1 cellular context compared by ENCODE assay signal in the genomic region with DNA sequence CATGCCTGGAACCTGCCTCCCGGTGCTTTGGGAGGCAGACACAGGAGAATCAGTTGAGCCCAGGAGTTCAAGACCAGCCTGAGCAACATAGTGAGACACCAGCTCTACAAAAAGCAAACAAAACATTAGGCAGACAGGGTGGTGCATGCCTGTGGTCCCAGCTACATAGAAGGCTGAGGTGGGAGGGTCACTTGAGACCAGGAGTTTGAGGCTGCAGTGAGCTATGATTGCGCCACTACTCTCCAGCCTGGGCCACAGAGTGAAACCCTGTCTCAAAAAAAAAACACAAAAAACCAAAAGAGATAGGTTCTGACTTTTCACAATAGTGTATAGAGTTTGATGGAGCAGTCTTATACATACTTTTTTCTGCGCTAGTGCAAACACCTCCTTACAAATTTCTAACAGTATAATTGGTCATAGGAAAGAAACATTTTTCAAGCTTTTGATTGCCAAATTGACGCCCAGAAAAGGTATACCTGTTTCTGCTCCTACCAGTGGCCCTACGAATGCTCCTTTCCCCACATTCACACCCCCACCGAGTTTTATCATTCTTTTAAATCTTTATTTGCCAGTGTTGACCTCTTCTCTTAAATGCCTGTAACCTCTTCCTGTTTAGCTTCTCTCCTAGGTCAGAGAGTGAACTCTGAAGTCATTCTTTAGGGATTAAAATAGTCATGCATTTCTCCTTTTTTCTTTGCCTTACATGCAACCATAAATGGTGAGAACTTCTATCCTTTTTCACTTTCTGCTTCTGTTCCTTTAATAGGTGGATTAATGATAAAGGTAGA.
TF ChIP-seq lines count a peak whose summit lies in the region.

No MANE protein-coding gene starts in this region.

TF ChIP-seq in K562, 482 proteins besides CTCF, POLR2A, EP300 and RAD21 (continues in another document):
- TF ChIP-seq DPF2 (IDR thresholded peaks at IDR 0.05) (0 out of 2 replicates have a peak, but pooled peaks have one; percentile 16), RFX5 (IDR thresholded peaks at IDR 0.05; ENCODE audit: low read depth, low read length) (no peak), BRF1 (IDR thresholded peaks at IDR 0.05; ENCODE audit: borderline replicate concordance, extremely low read depth, insufficient read length) (no peak), BMI1 (IDR thresholded peaks at IDR 0.05; ENCODE audit: low read length) (no peak), HNRNPLL (IDR thresholded peaks at IDR 0.05; ENCODE audit: low read depth, low read length, poor library complexity, severe bottlenecking) (no peak), TEAD4 (IDR thresholded peaks at IDR 0.05; ENCODE audit: low read length) (0 out of 2 replicates have a peak, but pooled peaks have one; percentile 8), TEAD4 (CRISPR knock-in tag; IDR thresholded peaks at IDR 0.05; ENCODE audit: borderline replicate concordance) (no peak), SOX6 (IDR thresholded peaks at IDR 0.05) (peak; percentile 18; the same call in 1 of the 2 replicates), RBM25 (IDR thresholded peaks at IDR 0.05; ENCODE audit: low read depth, low read length, severe bottlenecking) (peak; percentile 36), RBM22 (IDR thresholded peaks at IDR 0.05; ENCODE audit: low read depth, low read length, poor library complexity, severe bottlenecking) (no peak), ZNF408 (CRISPR knock-in tag; IDR thresholded peaks at IDR 0.05; ENCODE audit: low read depth) (no peak), GATA2 (CRISPR knock-in tag; IDR thresholded peaks at IDR 0.05) (no peak), NFE2 (IDR thresholded peaks at IDR 0.05; ENCODE audit: low read depth) (no peak), CEBPG (CRISPR knock-in tag; IDR thresholded peaks at IDR 0.05) (peak; percentile 50), CEBPG (tag; conservative IDR thresholded peaks at IDR 0.05 in 1 of 2, IDR thresholded peaks at IDR 0.05 in 1 of 2) (peak; percentile 42 to 49; a peak in 2 of 4 replicates), GABPA (tag; conservative IDR thresholded peaks at IDR 0.05; ENCODE audit: low read depth) (peak; percentile 40; the same call in 1 of the 2 replicates), ZNF184 (CRISPR knock-in tag; IDR thresholded peaks at IDR 0.05) (no peak), POLR2H (tag; IDR thresholded peaks at IDR 0.05; ENCODE audit: low read depth) (0 out of 2 replicates have a peak, but pooled peaks have one; percentile 18), JUNB (CRISPR knock-in tag; conservative IDR thresholded peaks at IDR 0.05) (no peak), NR2C2 (CRISPR knock-in tag; IDR thresholded peaks at IDR 0.05) (no peak), NR2C2 (tag; IDR thresholded peaks at IDR 0.05) (peak; percentile 82), NR2C1 (IDR thresholded peaks at IDR 0.05) (peak; percentile 62; the same call in 1 of the 2 replicates), NR2C1 (tag; IDR thresholded peaks at IDR 0.05) (peak; percentile 61), ZFX (CRISPR knock-in tag; IDR thresholded peaks at IDR 0.05) (no peak), MAFF (IDR thresholded peaks at IDR 0.05; ENCODE audit: low read length) (no peak), ATF7 (IDR thresholded peaks at IDR 0.05) (peak; percentile 35; the same call in 1 of the 2 replicates), HDAC3 (IDR thresholded peaks at IDR 0.05; ENCODE audit: borderline replicate concordance, partially characterized antibody) (no peak), NFIX (CRISPR knock-in tag; IDR thresholded peaks at IDR 0.05; ENCODE audit: low read depth) (no peak), TEAD2 (tag; IDR thresholded peaks at IDR 0.05) (no peak), ETV1 (tag; conservative IDR thresholded peaks at IDR 0.05; ENCODE audit: low read depth) (0 out of 2 replicates have a peak, but pooled peaks have one; percentile 17), TAL1 (IDR thresholded peaks at IDR 0.05) (no peak), CEBPB (tag; IDR thresholded peaks at IDR 0.05) (peak; percentile 84), POLR2B (IDR thresholded peaks at IDR 0.05; ENCODE audit: low read depth, partially characterized antibody) (no peak), SRSF9 (IDR thresholded peaks at IDR 0.05; ENCODE audit: borderline replicate concordance, low read depth, low read length) (no peak)
- TF ChIP-seq, protein P1, sequence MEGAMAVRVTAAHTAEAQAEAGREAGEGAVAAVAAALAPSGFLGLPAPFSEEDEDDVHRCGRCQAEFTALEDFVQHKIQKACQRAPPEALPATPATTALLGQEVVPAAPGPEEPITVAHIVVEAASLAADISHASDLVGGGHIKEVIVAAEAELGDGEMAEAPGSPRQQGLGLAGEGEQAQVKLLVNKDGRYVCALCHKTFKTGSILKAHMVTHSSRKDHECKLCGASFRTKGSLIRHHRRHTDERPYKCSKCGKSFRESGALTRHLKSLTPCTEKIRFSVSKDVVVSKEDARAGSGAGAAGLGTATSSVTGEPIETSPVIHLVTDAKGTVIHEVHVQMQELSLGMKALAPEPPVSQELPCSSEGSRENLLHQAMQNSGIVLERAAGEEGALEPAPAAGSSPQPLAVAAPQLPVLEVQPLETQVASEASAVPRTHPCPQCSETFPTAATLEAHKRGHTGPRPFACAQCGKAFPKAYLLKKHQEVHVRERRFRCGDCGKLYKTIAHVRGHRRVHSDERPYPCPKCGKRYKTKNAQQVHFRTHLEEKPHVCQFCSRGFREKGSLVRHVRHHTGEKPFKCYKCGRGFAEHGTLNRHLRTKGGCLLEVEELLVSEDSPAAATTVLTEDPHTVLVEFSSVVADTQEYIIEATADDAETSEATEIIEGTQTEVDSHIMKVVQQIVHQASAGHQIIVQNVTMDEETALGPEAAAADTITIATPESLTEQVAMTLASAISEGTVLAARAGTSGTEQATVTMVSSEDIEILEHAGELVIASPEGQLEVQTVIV (CRISPR knock-in tag; IDR thresholded peaks at IDR 0.05; ENCODE audit: borderline replicate concordance) = no peak
- TF ChIP-seq, protein P2, sequence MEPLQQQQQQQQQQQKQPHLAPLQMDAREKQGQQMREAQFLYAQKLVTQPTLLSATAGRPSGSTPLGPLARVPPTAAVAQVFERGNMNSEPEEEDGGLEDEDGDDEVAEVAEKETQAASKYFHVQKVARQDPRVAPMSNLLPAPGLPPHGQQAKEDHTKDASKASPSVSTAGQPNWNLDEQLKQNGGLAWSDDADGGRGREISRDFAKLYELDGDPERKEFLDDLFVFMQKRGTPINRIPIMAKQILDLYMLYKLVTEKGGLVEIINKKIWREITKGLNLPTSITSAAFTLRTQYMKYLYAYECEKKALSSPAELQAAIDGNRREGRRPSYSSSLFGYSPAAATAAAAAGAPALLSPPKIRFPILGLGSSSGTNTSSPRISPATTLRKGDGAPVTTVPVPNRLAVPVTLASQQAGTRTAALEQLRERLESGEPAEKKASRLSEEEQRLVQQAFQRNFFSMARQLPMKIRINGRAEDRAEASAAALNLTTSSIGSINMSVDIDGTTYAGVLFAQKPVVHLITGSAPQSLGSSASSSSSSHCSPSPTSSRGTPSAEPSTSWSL (CRISPR knock-in tag; IDR thresholded peaks at IDR 0.05; ENCODE audit: borderline replicate concordance) = no peak
- TF ChIP-seq, protein P3, sequence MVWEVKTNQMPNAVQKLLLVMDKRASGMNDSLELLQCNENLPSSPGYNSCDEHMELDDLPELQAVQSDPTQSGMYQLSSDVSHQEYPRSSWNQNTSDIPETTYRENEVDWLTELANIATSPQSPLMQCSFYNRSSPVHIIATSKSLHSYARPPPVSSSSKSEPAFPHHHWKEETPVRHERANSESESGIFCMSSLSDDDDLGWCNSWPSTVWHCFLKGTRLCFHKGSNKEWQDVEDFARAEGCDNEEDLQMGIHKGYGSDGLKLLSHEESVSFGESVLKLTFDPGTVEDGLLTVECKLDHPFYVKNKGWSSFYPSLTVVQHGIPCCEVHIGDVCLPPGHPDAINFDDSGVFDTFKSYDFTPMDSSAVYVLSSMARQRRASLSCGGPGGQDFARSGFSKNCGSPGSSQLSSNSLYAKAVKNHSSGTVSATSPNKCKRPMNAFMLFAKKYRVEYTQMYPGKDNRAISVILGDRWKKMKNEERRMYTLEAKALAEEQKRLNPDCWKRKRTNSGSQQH (CRISPR knock-in tag; IDR thresholded peaks at IDR 0.05) = no peak
- TF ChIP-seq, protein P4, sequence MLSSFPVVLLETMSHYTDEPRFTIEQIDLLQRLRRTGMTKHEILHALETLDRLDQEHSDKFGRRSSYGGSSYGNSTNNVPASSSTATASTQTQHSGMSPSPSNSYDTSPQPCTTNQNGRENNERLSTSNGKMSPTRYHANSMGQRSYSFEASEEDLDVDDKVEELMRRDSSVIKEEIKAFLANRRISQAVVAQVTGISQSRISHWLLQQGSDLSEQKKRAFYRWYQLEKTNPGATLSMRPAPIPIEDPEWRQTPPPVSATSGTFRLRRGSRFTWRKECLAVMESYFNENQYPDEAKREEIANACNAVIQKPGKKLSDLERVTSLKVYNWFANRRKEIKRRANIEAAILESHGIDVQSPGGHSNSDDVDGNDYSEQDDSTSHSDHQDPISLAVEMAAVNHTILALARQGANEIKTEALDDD (IDR thresholded peaks at IDR 0.05) = 0 out of 2 replicates have a peak, but pooled peaks have one; percentile 14
- TF ChIP-seq, protein P5, sequence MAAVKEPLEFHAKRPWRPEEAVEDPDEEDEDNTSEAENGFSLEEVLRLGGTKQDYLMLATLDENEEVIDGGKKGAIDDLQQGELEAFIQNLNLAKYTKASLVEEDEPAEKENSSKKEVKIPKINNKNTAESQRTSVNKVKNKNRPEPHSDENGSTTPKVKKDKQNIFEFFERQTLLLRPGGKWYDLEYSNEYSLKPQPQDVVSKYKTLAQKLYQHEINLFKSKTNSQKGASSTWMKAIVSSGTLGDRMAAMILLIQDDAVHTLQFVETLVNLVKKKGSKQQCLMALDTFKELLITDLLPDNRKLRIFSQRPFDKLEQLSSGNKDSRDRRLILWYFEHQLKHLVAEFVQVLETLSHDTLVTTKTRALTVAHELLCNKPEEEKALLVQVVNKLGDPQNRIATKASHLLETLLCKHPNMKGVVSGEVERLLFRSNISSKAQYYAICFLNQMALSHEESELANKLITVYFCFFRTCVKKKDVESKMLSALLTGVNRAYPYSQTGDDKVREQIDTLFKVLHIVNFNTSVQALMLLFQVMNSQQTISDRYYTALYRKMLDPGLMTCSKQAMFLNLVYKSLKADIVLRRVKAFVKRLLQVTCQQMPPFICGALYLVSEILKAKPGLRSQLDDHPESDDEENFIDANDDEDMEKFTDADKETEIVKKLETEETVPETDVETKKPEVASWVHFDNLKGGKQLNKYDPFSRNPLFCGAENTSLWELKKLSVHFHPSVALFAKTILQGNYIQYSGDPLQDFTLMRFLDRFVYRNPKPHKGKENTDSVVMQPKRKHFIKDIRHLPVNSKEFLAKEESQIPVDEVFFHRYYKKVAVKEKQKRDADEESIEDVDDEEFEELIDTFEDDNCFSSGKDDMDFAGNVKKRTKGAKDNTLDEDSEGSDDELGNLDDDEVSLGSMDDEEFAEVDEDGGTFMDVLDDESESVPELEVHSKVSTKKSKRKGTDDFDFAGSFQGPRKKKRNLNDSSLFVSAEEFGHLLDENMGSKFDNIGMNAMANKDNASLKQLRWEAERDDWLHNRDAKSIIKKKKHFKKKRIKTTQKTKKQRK (IDR thresholded peaks at IDR 0.05; ENCODE audit: borderline replicate concordance, low read depth, low read length) = no peak
- TF ChIP-seq, protein P6, sequence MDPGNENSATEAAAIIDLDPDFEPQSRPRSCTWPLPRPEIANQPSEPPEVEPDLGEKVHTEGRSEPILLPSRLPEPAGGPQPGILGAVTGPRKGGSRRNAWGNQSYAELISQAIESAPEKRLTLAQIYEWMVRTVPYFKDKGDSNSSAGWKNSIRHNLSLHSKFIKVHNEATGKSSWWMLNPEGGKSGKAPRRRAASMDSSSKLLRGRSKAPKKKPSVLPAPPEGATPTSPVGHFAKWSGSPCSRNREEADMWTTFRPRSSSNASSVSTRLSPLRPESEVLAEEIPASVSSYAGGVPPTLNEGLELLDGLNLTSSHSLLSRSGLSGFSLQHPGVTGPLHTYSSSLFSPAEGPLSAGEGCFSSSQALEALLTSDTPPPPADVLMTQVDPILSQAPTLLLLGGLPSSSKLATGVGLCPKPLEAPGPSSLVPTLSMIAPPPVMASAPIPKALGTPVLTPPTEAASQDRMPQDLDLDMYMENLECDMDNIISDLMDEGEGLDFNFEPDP (CRISPR knock-in tag; IDR thresholded peaks at IDR 0.05) = no peak
- TF ChIP-seq, protein P7, sequence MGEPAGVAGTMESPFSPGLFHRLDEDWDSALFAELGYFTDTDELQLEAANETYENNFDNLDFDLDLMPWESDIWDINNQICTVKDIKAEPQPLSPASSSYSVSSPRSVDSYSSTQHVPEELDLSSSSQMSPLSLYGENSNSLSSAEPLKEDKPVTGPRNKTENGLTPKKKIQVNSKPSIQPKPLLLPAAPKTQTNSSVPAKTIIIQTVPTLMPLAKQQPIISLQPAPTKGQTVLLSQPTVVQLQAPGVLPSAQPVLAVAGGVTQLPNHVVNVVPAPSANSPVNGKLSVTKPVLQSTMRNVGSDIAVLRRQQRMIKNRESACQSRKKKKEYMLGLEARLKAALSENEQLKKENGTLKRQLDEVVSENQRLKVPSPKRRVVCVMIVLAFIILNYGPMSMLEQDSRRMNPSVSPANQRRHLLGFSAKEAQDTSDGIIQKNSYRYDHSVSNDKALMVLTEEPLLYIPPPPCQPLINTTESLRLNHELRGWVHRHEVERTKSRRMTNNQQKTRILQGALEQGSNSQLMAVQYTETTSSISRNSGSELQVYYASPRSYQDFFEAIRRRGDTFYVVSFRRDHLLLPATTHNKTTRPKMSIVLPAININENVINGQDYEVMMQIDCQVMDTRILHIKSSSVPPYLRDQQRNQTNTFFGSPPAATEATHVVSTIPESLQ (CRISPR knock-in tag; IDR thresholded peaks at IDR 0.05) = no peak
- TF ChIP-seq, protein P8, sequence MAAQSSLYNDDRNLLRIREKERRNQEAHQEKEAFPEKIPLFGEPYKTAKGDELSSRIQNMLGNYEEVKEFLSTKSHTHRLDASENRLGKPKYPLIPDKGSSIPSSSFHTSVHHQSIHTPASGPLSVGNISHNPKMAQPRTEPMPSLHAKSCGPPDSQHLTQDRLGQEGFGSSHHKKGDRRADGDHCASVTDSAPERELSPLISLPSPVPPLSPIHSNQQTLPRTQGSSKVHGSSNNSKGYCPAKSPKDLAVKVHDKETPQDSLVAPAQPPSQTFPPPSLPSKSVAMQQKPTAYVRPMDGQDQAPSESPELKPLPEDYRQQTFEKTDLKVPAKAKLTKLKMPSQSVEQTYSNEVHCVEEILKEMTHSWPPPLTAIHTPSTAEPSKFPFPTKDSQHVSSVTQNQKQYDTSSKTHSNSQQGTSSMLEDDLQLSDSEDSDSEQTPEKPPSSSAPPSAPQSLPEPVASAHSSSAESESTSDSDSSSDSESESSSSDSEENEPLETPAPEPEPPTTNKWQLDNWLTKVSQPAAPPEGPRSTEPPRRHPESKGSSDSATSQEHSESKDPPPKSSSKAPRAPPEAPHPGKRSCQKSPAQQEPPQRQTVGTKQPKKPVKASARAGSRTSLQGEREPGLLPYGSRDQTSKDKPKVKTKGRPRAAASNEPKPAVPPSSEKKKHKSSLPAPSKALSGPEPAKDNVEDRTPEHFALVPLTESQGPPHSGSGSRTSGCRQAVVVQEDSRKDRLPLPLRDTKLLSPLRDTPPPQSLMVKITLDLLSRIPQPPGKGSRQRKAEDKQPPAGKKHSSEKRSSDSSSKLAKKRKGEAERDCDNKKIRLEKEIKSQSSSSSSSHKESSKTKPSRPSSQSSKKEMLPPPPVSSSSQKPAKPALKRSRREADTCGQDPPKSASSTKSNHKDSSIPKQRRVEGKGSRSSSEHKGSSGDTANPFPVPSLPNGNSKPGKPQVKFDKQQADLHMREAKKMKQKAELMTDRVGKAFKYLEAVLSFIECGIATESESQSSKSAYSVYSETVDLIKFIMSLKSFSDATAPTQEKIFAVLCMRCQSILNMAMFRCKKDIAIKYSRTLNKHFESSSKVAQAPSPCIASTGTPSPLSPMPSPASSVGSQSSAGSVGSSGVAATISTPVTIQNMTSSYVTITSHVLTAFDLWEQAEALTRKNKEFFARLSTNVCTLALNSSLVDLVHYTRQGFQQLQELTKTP (IDR thresholded peaks at IDR 0.05; ENCODE audit: low read depth in 1 of 2, partially characterized antibody in 2 of 2) = no peak
